Comparison of ENCODE assay signal across 27 cellular contexts in genomic region chr6:151155095-151155494, GRCh38.
"Had no signal": no experiment of that assay in that cellular context is flagged by ENCODE, and none has a peak within 500 bp of the region (broad histone marks: within the 10 kb centered on the region; RNA-seq: fewer than 3 reads in every experiment).

No MANE protein-coding gene starts in this region.

- H3K4me3 Mint-ChIP-seq: naive thymus-derived CD4-positive, alpha-beta T cell; natural killer cell treated with Interleukin-12 subunit alpha and Interleukin-12 subunit beta and Interleukin-15 and Interleukin-18, amount 100 ng/mL, for 72 hours; neural progenitor cell; stimulated activated effector memory CD8-positive, alpha-beta T cell treated with anti-CD3 and anti-CD28 coated beads, Interleukin-12 subunit alpha, Interleukin-12 subunit beta, amount 100 ng/mL, for 72 hours; stimulated activated naive CD8-positive, alpha-beta T cell treated with anti-CD3 and anti-CD28 coated beads, Interleukin-15, Interleukin-2, amounts not matched to agents 100 ng/mL and 50 ng/mL, for 24 hours had no signal

- H2AFZ ChIP-seq: hepatocyte, neural progenitor cell had no signal

- H3K36me3 Mint-ChIP-seq: naive thymus-derived CD4-positive, alpha-beta T cell; natural killer cell treated with Interleukin-12 subunit alpha and Interleukin-12 subunit beta and Interleukin-15 and Interleukin-18, amount 100 ng/mL, for 72 hours; neural progenitor cell; stimulated activated effector memory CD8-positive, alpha-beta T cell treated with anti-CD3 and anti-CD28 coated beads, Interleukin-12 subunit alpha, Interleukin-12 subunit beta, amount 100 ng/mL, for 72 hours had no signal

- H3K4me1 ChIP-seq: left lung, lower lobe of right lung, right atrium auricular region, upper lobe of right lung had no signal

- H3K27me3 ChIP-seq: heart right ventricle, hepatocyte, left lung, neural progenitor cell, ovary, right atrium auricular region, tibial artery, upper lobe of right lung had no signal

- H3K27ac Mint-ChIP-seq: naive thymus-derived CD4-positive, alpha-beta T cell; natural killer cell treated with Interleukin-12 subunit alpha and Interleukin-12 subunit beta and Interleukin-15 and Interleukin-18, amount 100 ng/mL, for 72 hours; progenitor cell of endocrine pancreas; stimulated activated effector memory CD8-positive, alpha-beta T cell treated with anti-CD3 and anti-CD28 coated beads, Interleukin-12 subunit alpha, Interleukin-12 subunit beta, amount 100 ng/mL, for 72 hours; stimulated activated naive CD8-positive, alpha-beta T cell treated with anti-CD3 and anti-CD28 coated beads, Interleukin-15, Interleukin-2, amounts not matched to agents 100 ng/mL and 50 ng/mL, for 24 hours had no signal

- H3K9ac ChIP-seq: neural progenitor cell had no signal

- ATAC-seq: mucosa of descending colon; naive thymus-derived CD4-positive, alpha-beta T cell; natural killer cell treated with Interleukin-12 subunit alpha and Interleukin-12 subunit beta and Interleukin-15 and Interleukin-18, amount 100 ng/mL, for 72 hours; stimulated activated effector memory CD8-positive, alpha-beta T cell treated with anti-CD3 and anti-CD28 coated beads, Interleukin-12 subunit alpha, Interleukin-12 subunit beta, amount 100 ng/mL, for 72 hours; upper lobe of right lung had no signal

- H3K4me2 ChIP-seq: hepatocyte, neural progenitor cell had no signal

- DNase-seq: kidney glomerular epithelial cell; left lung; lower lobe of right lung; mammary epithelial cell; mesendoderm; midbrain; naive thymus-derived CD4-positive, alpha-beta T cell; stimulated activated CD4-positive, alpha-beta T cell treated with anti-CD3 and anti-CD28 coated beads, Interleukin-12 subunit alpha, Interleukin-12 subunit beta, amount 100 ng/mL, for 4 hours; stimulated activated CD4-positive, alpha-beta T cell treated with anti-CD3 and anti-CD28 coated beads, Interleukin-15, amount 100 ng/mL, for 24 hours; stimulated activated CD4-positive, alpha-beta T cell treated with anti-CD3 and anti-CD28 coated beads, Interleukin-2, amount 100 ng/mL, for 24 hours; stimulated activated CD4-positive, alpha-beta T cell treated with anti-CD3 and anti-CD28 coated beads, Interleukin-4, amount 100 ng/mL, for 1 hour; stimulated activated naive CD4-positive, alpha-beta T cell; upper lobe of right lung had no signal

- H3K9me3 Mint-ChIP-seq: natural killer cell treated with Interleukin-12 subunit alpha and Interleukin-12 subunit beta and Interleukin-15 and Interleukin-18, amount 100 ng/mL, for 72 hours; stimulated activated effector memory CD8-positive, alpha-beta T cell treated with anti-CD3 and anti-CD28 coated beads, Interleukin-12 subunit alpha, Interleukin-12 subunit beta, amount 100 ng/mL, for 72 hours; stimulated activated naive CD8-positive, alpha-beta T cell treated with anti-CD3 and anti-CD28 coated beads, Interleukin-15, Interleukin-2, amounts not matched to agents 100 ng/mL and 50 ng/mL, for 24 hours had no signal

- H3K4me1 Mint-ChIP-seq: naive thymus-derived CD4-positive, alpha-beta T cell; stimulated activated effector memory CD8-positive, alpha-beta T cell treated with anti-CD3 and anti-CD28 coated beads, Interleukin-12 subunit alpha, Interleukin-12 subunit beta, amount 100 ng/mL, for 72 hours had no signal

- H3K27ac ChIP-seq: heart right ventricle, hepatocyte, left lung, lower lobe of right lung, neural progenitor cell, ovary, right atrium auricular region, skin epidermis, suprapubic skin, thoracic aorta, tibial artery, upper lobe of right lung had no signal

- H3K4me3 ChIP-seq: heart right ventricle, hepatocyte, left lung, lower lobe of right lung, mucosa of descending colon, neural progenitor cell, ovary, right atrium auricular region, skin epidermis, suprapubic skin, thoracic aorta, tibial artery, upper lobe of right lung had no signal

- H3K36me3 ChIP-seq: heart right ventricle, left lung, lower lobe of right lung, neural progenitor cell, ovary, right atrium auricular region, suprapubic skin, thoracic aorta, tibial artery, upper lobe of right lung had no signal

- H3K9me3 ChIP-seq: heart right ventricle, left lung, lower lobe of right lung, mucosa of descending colon, ovary, right atrium auricular region, suprapubic skin, thoracic aorta, tibial artery, upper lobe of right lung had no signal

- H3K79me2 ChIP-seq: hepatocyte had no signal
